ENCODE assay signal across 13 cellular contexts in the genomic region with DNA sequence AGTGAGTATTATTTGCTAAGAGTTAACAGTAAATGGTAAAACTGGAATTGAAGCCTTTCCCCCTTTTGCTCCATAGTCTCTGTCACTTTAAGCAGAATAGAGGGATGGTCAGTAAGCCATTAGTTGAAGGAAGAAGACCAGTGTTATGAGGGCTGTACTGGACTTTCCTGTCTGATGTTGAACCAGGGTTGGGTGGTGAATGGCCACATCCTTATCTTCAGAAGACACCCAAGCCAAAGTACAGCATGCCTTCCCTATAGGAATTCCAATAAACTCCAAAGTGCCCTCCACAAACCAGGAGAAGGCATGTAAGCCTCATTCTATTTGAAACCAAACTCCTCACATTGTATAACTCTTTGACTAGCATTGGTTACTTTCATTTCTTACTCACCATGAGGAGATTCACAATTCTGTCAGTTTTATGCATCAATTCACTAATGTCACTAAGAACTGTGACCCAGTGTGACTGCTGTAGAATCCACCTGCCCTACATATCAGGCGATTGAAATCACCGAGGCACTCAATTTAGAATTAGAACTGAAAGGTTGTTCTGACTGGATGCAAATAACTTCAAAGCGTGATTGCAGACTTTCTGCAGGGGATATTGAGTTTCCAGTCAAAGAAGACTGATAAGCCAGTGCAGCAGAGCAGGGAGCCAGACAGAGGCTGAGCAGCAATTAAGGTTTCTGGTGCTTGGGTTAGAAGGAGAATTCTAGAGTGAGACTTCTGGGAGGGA.
DNase-seq lines count a peak whose midpoint lies in the region; ATAC-seq and TF ChIP-seq lines count a peak whose summit lies in the region.
"Had no signal": no experiment of that assay in that cellular context is flagged by ENCODE, and none has a peak within 500 bp of the region (broad histone marks: within the 10 kb centered on the region; RNA-seq: fewer than 3 reads in every experiment).

No MANE protein-coding gene starts in this region.

- intact Hi-C loops in Caco-2 (cut with micrococcal nuclease; ENCODE audit: unreplicated experiment) (loop anchor here (5.0 to 10.0 kb wide), 4 partner anchors 113 to 1933 kb away; no protein-coding TSS in a partner anchor), MCF 10A (cut with micrococcal nuclease) (loop anchor here (5.0 kb wide), 1 partner anchor 247 kb away; no protein-coding TSS in a partner anchor), sigmoid colon (cut with DNase I) (no loop called here)

- H3K27me3 ChIP-seq in Caco-2 (replicated peaks; ENCODE audit: control insufficient read depth, insufficient read depth, low read length): no peaks in the 10 kb centered on the region
- H3K27me3 ChIP-seq in sigmoid colon: no peaks in the 10 kb centered on the region
- H3K27me3 ChIP-seq: colonic mucosa had no signal

- peaks cover 39% of the 10 kb centered on the region for H3K4me1 ChIP-seq in Caco-2
- H3K4me1 ChIP-seq in sigmoid colon: peaks cover 0 to 16% (median 12%) of the 10 kb centered on the region in 4 donors
- H3K4me1 ChIP-seq: colonic mucosa had no signal

- TF ChIP-seq CTCF in Caco-2 (IDR thresholded peaks at IDR 0.05; ENCODE audit: insufficient read depth in 1 of 2, low read depth in 1 of 2, low read length in 1 of 2, severe bottlenecking in 1 of 2, unreplicated experiment in 1 of 2): no peak
- no peak for TF ChIP-seq CTCF in MCF 10A (IDR thresholded peaks at IDR 0.05; ENCODE audit: unreplicated experiment)
- TF ChIP-seq CTCF in sigmoid colon (IDR thresholded peaks at IDR 0.05): no peak

- H3K4me3 ChIP-seq in Caco-2 (ENCODE audit: low read depth, low read length) (no peak overlapping the region), sigmoid colon (no peak overlapping the region)
- H3K4me3 ChIP-seq: colonic mucosa had no signal

- H3K9me3 ChIP-seq in Caco-2 (no peaks in the 10 kb centered on the region), sigmoid colon (no peaks in the 10 kb centered on the region)
- H3K9me3 ChIP-seq: colonic mucosa had no signal

- H3K27ac Mint-ChIP-seq in Caco-2 (ENCODE audit: unreplicated experiment) (peak overlapping the region; percentile 14), MCF 10A (ENCODE audit: low read depth, unreplicated experiment) (no peak overlapping the region)
- H3K27ac Mint-ChIP-seq: IgD-negative memory B cell had no signal

- H3K27ac ChIP-seq in sigmoid colon: peak overlapping the region in 1 of 4 donors; percentile 42
- H3K27ac ChIP-seq: colonic mucosa had no signal

- no peaks in the 10 kb centered on the region for H3K27me3 Mint-ChIP-seq in Caco-2 (ENCODE audit: insufficient read depth, unreplicated experiment)
- H3K27me3 Mint-ChIP-seq in MCF 10A (ENCODE audit: insufficient read depth, unreplicated experiment): no peaks in the 10 kb centered on the region
- H3K27me3 Mint-ChIP-seq: IgD-negative memory B cell had no signal

- CTCF ChIA-PET in Caco-2 (lab: Charles Lee) (no interaction called here), MCF 10A (lab: Yijun Ruan, JAX) (interaction anchor here (0.6 to 1.7 kb wide), 3 partner anchors 131 to 247 kb away, joined by 3 to 5 read pairs (median 3); no protein-coding TSS in a partner anchor)

- H3K9me3 Mint-ChIP-seq in Caco-2 (ENCODE audit: unreplicated experiment) (no peaks in the 10 kb centered on the region), MCF 10A (ENCODE audit: unreplicated experiment) (no peaks in the 10 kb centered on the region)
- H3K9me3 Mint-ChIP-seq: IgD-negative memory B cell, nephron had no signal

- TF ChIP-seq POLR2A in sigmoid colon (IDR thresholded peaks at IDR 0.05): no peak

- ATAC-seq in GM19324 (IDR thresholded peaks at IDR 0.05; ENCODE audit: low FRiP score, unreplicated experiment) (peak; percentile 95), HG02798 (IDR thresholded peaks at IDR 0.05; ENCODE audit: poor library complexity, unreplicated experiment) (peak; percentile 94), HG03565 (IDR thresholded peaks at IDR 0.05; ENCODE audit: unreplicated experiment) (peak; percentile 96)

- BruUV-seq in Caco-2 (replicated peaks; lab: Mats Ljungman, UMichigan) (no TSS peak), MCF 10A (replicated peaks; lab: Mats Ljungman, UMichigan) (no TSS peak)

- H3K4me3 Mint-ChIP-seq in Caco-2 (ENCODE audit: unreplicated experiment) (no peak overlapping the region), MCF 10A (ENCODE audit: unreplicated experiment) (no peak overlapping the region)
- H3K4me3 Mint-ChIP-seq: nephron had no signal

- POLR2A ChIA-PET in Caco-2 (lab: Charles Lee) (no interaction called here), MCF 10A (lab: Yijun Ruan, JAX) (interaction anchor here (2.1 kb wide), 1 partner anchor 11 kb away, joined by 6 read pairs; no protein-coding TSS in a partner anchor)

- WGBS in sigmoid colon, 2 donors: 84 to 94% methylated on average over 3 of the region's 3 CpGs

- peak; percentile 34 to 62 for DNase-seq in Caco-2
- no peak for DNase-seq in MCF 10A (ENCODE audit: unreplicated experiment)
- DNase-seq in DMS153 (lab: John Stamatoyannopoulos, UW): no peak
- no peak for DNase-seq in sigmoid colon
- DNase-seq in NCI-H146 (lab: John Stamatoyannopoulos, UW): no peak
- DNase-seq: ACHN, colonic mucosa, NCI-H774 had no signal

- H3K4me1 Mint-ChIP-seq in Caco-2 (ENCODE audit: low read depth, unreplicated experiment) (peaks cover 35% of the 10 kb centered on the region), MCF 10A (ENCODE audit: insufficient read depth, unreplicated experiment) (no peaks in the 10 kb centered on the region)

- TF ChIP-seq EP300 in sigmoid colon (IDR thresholded peaks at IDR 0.05): no peak

- H3K36me3 ChIP-seq in Caco-2 (ENCODE audit: control insufficient read depth, insufficient read depth, low read length) (no peaks in the 10 kb centered on the region), sigmoid colon (no peaks in the 10 kb centered on the region)
- H3K36me3 ChIP-seq: colonic mucosa had no signal

- H3K36me3 Mint-ChIP-seq in Caco-2 (ENCODE audit: insufficient read depth, unreplicated experiment): no peaks in the 10 kb centered on the region
- H3K36me3 Mint-ChIP-seq in MCF 10A (ENCODE audit: insufficient read depth, unreplicated experiment): no peaks in the 10 kb centered on the region
- H3K36me3 Mint-ChIP-seq: IgD-negative memory B cell had no signal

Comparison
In these comparisons a context has a peak if more than half of its experiments do, and no peak if none do; other contexts are left out.
1. DNase-seq: peak in Caco-2 (2 of 2); none in MCF 10A (single experiment), DMS153 (single experiment), sigmoid colon (single experiment) and NCI-H146 (single experiment).
2. Peak in every context shown above with its lines, with median percentiles within 50 percentile points of each other: ATAC-seq.